Comparison of ENCODE assay signal across 8 cellular contexts in genomic region chr17:75619506-75620431, GRCh38. TPM values are rescaled to one million over a fixed set of nuclear protein-coding genes. Genes with fewer than 3 reads are reported as not detected.
A peak's percentile ranks its signal among the peaks of the same experiment; 100 is the strongest.
DNase-seq lines count a peak whose midpoint lies in the region; ATAC-seq lines count a peak whose summit lies in the region.

No MANE protein-coding gene starts in this region.

- H3K4me1 Mint-ChIP-seq in activated T-cell treated with anti-CD3 and anti-CD28 coated beads, Interleukin-2, amount 50 U/mL, for 4 hours (ENCODE audit: low read depth): no peaks in the 10 kb centered on the region
- H3K4me1 Mint-ChIP-seq in activated naive CD8-positive, alpha-beta T cell treated with anti-CD3 and anti-CD28 coated beads, Interleukin-2, amount 10 ng/mL, durations not matched to agents 7 days and 5 days: peaks cover 2% of the 10 kb centered on the region

- DNase-seq in activated T-cell treated with anti-CD3 and anti-CD28 coated beads, Interleukin-2, amount 50 U/mL, for 48 hours: peak; percentile 37 to 49
- DNase-seq in activated T-cell treated with anti-CD3 and anti-CD28 coated beads, Interleukin-2, amount 50 U/mL, for 4 hours: no peak
- DNase-seq in M059J (ENCODE audit: low read depth) (peak; percentile 68), lung microvascular endothelial cell (ENCODE audit: low read depth in 2 of 2) (peak; percentile 50 to 61), middle frontal gyrus (ENCODE audit: extremely low spot score, low spot score) (no peak)
- DNase-seq in activated naive CD8-positive, alpha-beta T cell treated with anti-CD3 and anti-CD28 coated beads, Interleukin-2, amount 10 ng/mL, durations not matched to agents 7 days and 5 days: peak; percentile 57

- no peak overlapping the region for H3K4me3 Mint-ChIP-seq in activated T-cell treated with anti-CD3 and anti-CD28 coated beads, Interleukin-2, amount 50 U/mL, for 4 hours
- H3K4me3 Mint-ChIP-seq in activated naive CD8-positive, alpha-beta T cell treated with anti-CD3 and anti-CD28 coated beads, Interleukin-2, amount 10 ng/mL, durations not matched to agents 7 days and 5 days: no peak overlapping the region

- H3K36me3 Mint-ChIP-seq in activated T-cell treated with anti-CD3 and anti-CD28 coated beads, Interleukin-2, amount 50 U/mL, for 4 hours (ENCODE audit: insufficient read depth): no peaks in the 10 kb centered on the region
- H3K36me3 Mint-ChIP-seq in activated naive CD8-positive, alpha-beta T cell treated with anti-CD3 and anti-CD28 coated beads, Interleukin-2, amount 10 ng/mL, durations not matched to agents 7 days and 5 days: no peaks in the 10 kb centered on the region

- POLR2A ChIA-PET in activated naive CD8-positive, alpha-beta T cell treated with anti-CD3 and anti-CD28 coated beads, Interleukin-2, amount 10 ng/mL, durations not matched to agents 7 days and 5 days (lab: Charles Lee): interaction anchor here (0.7 kb wide), 1 partner anchor 11 kb away, joined by 3 read pairs; no protein-coding TSS in a partner anchor

- no peak overlapping the region for H3K27ac Mint-ChIP-seq in activated naive CD8-positive, alpha-beta T cell treated with anti-CD3 and anti-CD28 coated beads, Interleukin-2, amount 10 ng/mL, durations not matched to agents 7 days and 5 days

- H3K27me3 Mint-ChIP-seq in activated T-cell treated with anti-CD3 and anti-CD28 coated beads, Interleukin-2, amount 50 U/mL, for 4 hours (ENCODE audit: low read depth): no peaks in the 10 kb centered on the region
- H3K27me3 Mint-ChIP-seq in activated naive CD8-positive, alpha-beta T cell treated with anti-CD3 and anti-CD28 coated beads, Interleukin-2, amount 10 ng/mL, durations not matched to agents 7 days and 5 days: no peaks in the 10 kb centered on the region

- no peak for ATAC-seq in activated T-cell treated with anti-CD3 and anti-CD28 coated beads, Interleukin-2, amount 50 U/mL, for 4 hours
- peak; percentile 28 for ATAC-seq in activated naive CD8-positive, alpha-beta T cell treated with anti-CD3 and anti-CD28 coated beads, Interleukin-2, amount 10 ng/mL, durations not matched to agents 7 days and 5 days (ENCODE audit: low read depth)
- ATAC-seq in GM19467 (IDR thresholded peaks at IDR 0.05; ENCODE audit: unreplicated experiment) (no peak), GM18498 (IDR thresholded peaks at IDR 0.05; ENCODE audit: unreplicated experiment) (no peak)

- H3K9me3 Mint-ChIP-seq in activated T-cell treated with anti-CD3 and anti-CD28 coated beads, Interleukin-2, amount 50 U/mL, for 4 hours: no peaks in the 10 kb centered on the region
- H3K9me3 Mint-ChIP-seq in activated naive CD8-positive, alpha-beta T cell treated with anti-CD3 and anti-CD28 coated beads, Interleukin-2, amount 10 ng/mL, durations not matched to agents 7 days and 5 days: no peaks in the 10 kb centered on the region

RNA-seq across cellular contexts. Expression of gene SMIM5, which starts 13.5 kb away (rescaled TPM):
- total RNA-seq in activated T-cell treated with anti-CD3 and anti-CD28 coated beads, Interleukin-2, amount 50 U/mL, for 4 hours: under 1 TPM in 1 of 3 donors, not detected in 2; 0.24 TPM
- total RNA-seq in M059J (2014; rRNA removed; shearing (Covaris generic)): not detected in 2 replicates
- total RNA-seq in activated naive CD8-positive, alpha-beta T cell treated with anti-CD3 and anti-CD28 coated beads, Interleukin-2, amount 10 ng/mL, durations not matched to agents 7 days and 5 days: under 1 TPM; 0.26 to 0.42 TPM
- not detected in 2 replicates for total RNA-seq in lung microvascular endothelial cell

RNA-seq across cellular contexts. Expression of gene MYO15B, which starts 32.2 kb away (rescaled TPM):
- total RNA-seq in activated T-cell treated with anti-CD3 and anti-CD28 coated beads, Interleukin-2, amount 50 U/mL, for 4 hours: 10 to 100 TPM in 2 of 3 donors, 1 to 10 TPM in 1; 9.3 to 29.6 (median 14.0) TPM
- total RNA-seq in M059J (2014; rRNA removed; shearing (Covaris generic)): 0.20 and 1.5 TPM in 2 replicates
- 100 to 1,000 TPM; 120 to 125 TPM for total RNA-seq in activated naive CD8-positive, alpha-beta T cell treated with anti-CD3 and anti-CD28 coated beads, Interleukin-2, amount 10 ng/mL, durations not matched to agents 7 days and 5 days
- total RNA-seq in lung microvascular endothelial cell: 3.3 and 20.2 TPM in 2 replicates

RNA-seq across cellular contexts. Expression of gene RECQL5, which starts 47.2 kb away (rescaled TPM):
- 10 to 100 TPM; 20.7 to 26.1 (median 21.8) TPM for total RNA-seq in activated T-cell treated with anti-CD3 and anti-CD28 coated beads, Interleukin-2, amount 50 U/mL, for 4 hours
- 8.9 and 13.1 TPM in 2 replicates for total RNA-seq in M059J (2014; rRNA removed; shearing (Covaris generic))
- total RNA-seq in activated naive CD8-positive, alpha-beta T cell treated with anti-CD3 and anti-CD28 coated beads, Interleukin-2, amount 10 ng/mL, durations not matched to agents 7 days and 5 days: 10 to 100 TPM; 49.8 to 50.8 TPM
- 9.6 and 15.7 TPM in 2 replicates for total RNA-seq in lung microvascular endothelial cell

RNA-seq across cellular contexts. Expression of gene SAP30BP, which starts 47.4 kb away (rescaled TPM):
- total RNA-seq in activated T-cell treated with anti-CD3 and anti-CD28 coated beads, Interleukin-2, amount 50 U/mL, for 4 hours: 100 to 1,000 TPM; 115 to 124 (median 119) TPM
- total RNA-seq in M059J (2014; rRNA removed; shearing (Covaris generic)): 54.7 and 79.3 TPM in 2 replicates
- 100 to 1,000 TPM; 112 to 113 TPM for total RNA-seq in activated naive CD8-positive, alpha-beta T cell treated with anti-CD3 and anti-CD28 coated beads, Interleukin-2, amount 10 ng/mL, durations not matched to agents 7 days and 5 days
- 36.8 and 43.7 TPM in 2 replicates for total RNA-seq in lung microvascular endothelial cell

Comparison
In these comparisons a context has a peak if more than half of its experiments do, and no peak if none do; other contexts are left out.
1. DNase-seq: peak in activated T-cell treated with anti-CD3 and anti-CD28 coated beads, Interleukin-2, amount 50 U/mL, for 48 hours (2 of 2), M059J (single experiment), activated naive CD8-positive, alpha-beta T cell treated with anti-CD3 and anti-CD28 coated beads, Interleukin-2, amount 10 ng/mL, durations not matched to agents 7 days and 5 days (single experiment) and lung microvascular endothelial cell (2 of 2); none in activated T-cell treated with anti-CD3 and anti-CD28 coated beads, Interleukin-2, amount 50 U/mL, for 4 hours (single experiment) and middle frontal gyrus (single experiment).